Comparison of ENCODE assay signal across 12 cellular contexts in genomic region chr4:126051709-126052424, GRCh38.
DNase-seq lines count a peak whose midpoint lies in the region; ATAC-seq, FAIRE-seq and TF ChIP-seq lines count a peak whose summit lies in the region.
"Had no signal": no experiment of that assay in that cellular context is flagged by ENCODE, and none has a peak within 500 bp of the region (broad histone marks: within the 10 kb centered on the region; RNA-seq: fewer than 3 reads in every experiment).

No MANE protein-coding gene starts in this region.

- 0 out of 2 replicates have a peak, but pooled peaks cover 3% of the 10 kb centered on the region for H3K36me3 ChIP-seq in SK-N-MC (ENCODE audit: insufficient read depth, low read length)

- H3K9me3 ChIP-seq in SK-N-MC (ENCODE audit: low read depth, low read length): peaks cover 3% of the 10 kb centered on the region; the same call in 1 of the 2 replicates

- TF ChIP-seq CTCF in D721Med (IDR thresholded peaks at IDR 0.05; ENCODE audit: insufficient read depth, missing control alignments) (peak; percentile 5), foreskin fibroblast (IDR thresholded peaks at IDR 0.05; ENCODE audit: low read depth, low read length) (peak; percentile 35), osteocyte (IDR thresholded peaks at IDR 0.05) (peak; percentile 60)

- H3K4me3 ChIP-seq in SK-N-MC: peak overlapping the region; percentile 39; the same call in 1 of the 2 replicates
- no peak overlapping the region for H3K4me3 ChIP-seq in foreskin fibroblast (ENCODE audit: low read depth in 1 of 2, low read length in 2 of 2)

- no peak overlapping the region for H3K9ac ChIP-seq in SK-N-MC (ENCODE audit: insufficient read length)

- no peaks in the 10 kb centered on the region for H3K9me3 Mint-ChIP-seq in osteocyte (ENCODE audit: unreplicated experiment)

- FAIRE-seq in D721Med (lab: Jason Lieb, UNC) (no peak), GM12891 (lab: Jason Lieb, UNC) (no peak)
- FAIRE-seq: colon had no signal

- DNase-seq in D721Med (ENCODE audit: insufficient read length, low spot score) (no peak), SK-N-MC (ENCODE audit: low read depth, low spot score) (no peak), foreskin fibroblast (peak; percentile 65 to 83), osteocyte (ENCODE audit: extremely low spot score, unreplicated experiment) (no peak), GM12891 (ENCODE audit: insufficient read length, low spot score) (no peak), cerebellar nuclear complex (lab: John Stamatoyannopoulos, UW) (no peak), kidney glomerular epithelial cell (lab: John Stamatoyannopoulos, UW) (no peak)
- DNase-seq: DMS79 treated with DMSO at 0.1 percent for 48 hours; left cardiac atrium; stimulated activated naive B cell treated with anti-CD40 and anti-IgM and Interleukin-4, amounts not matched to agents 10 μg/mL and 1 μg/mL and 100 μg/mL, for 72 hours had no signal

- peak overlapping the region; percentile 76 for H3K27ac ChIP-seq in SK-N-MC

- peak overlapping the region; percentile 16 for H3K27ac Mint-ChIP-seq in osteocyte (ENCODE audit: unreplicated experiment)
- H3K27ac Mint-ChIP-seq: stimulated activated naive B cell treated with anti-CD40 and anti-IgM and Interleukin-4, amounts not matched to agents 10 μg/mL and 1 μg/mL and 100 μg/mL, for 72 hours had no signal

- peaks cover 9% of the 10 kb centered on the region for H3K4me1 Mint-ChIP-seq in osteocyte (ENCODE audit: unreplicated experiment)
- H3K4me1 Mint-ChIP-seq: stimulated activated naive B cell treated with anti-CD40 and anti-IgM and Interleukin-4, amounts not matched to agents 10 μg/mL and 1 μg/mL and 100 μg/mL, for 72 hours had no signal

- H3K4me3 Mint-ChIP-seq in osteocyte (ENCODE audit: unreplicated experiment): no peak overlapping the region
- H3K4me3 Mint-ChIP-seq: stimulated activated naive B cell treated with anti-CD40 and anti-IgM and Interleukin-4, amounts not matched to agents 10 μg/mL and 1 μg/mL and 100 μg/mL, for 72 hours had no signal

- no peak for TF ChIP-seq POLR2A in GM12891 (IDR thresholded peaks at IDR 0.05; ENCODE audit: low read depth, low read length)

- no peak for ATAC-seq in GM21723 (IDR thresholded peaks at IDR 0.05; ENCODE audit: unreplicated experiment)
- ATAC-seq: stimulated activated naive B cell treated with anti-CD40 and anti-IgM and Interleukin-4, amounts not matched to agents 10 μg/mL and 1 μg/mL and 100 μg/mL, for 72 hours had no signal

- peaks cover 17% of the 10 kb centered on the region for H3K27me3 Mint-ChIP-seq in osteocyte (ENCODE audit: unreplicated experiment)
- H3K27me3 Mint-ChIP-seq: stimulated activated naive B cell treated with anti-CD40 and anti-IgM and Interleukin-4, amounts not matched to agents 10 μg/mL and 1 μg/mL and 100 μg/mL, for 72 hours had no signal

- peaks cover 3% of the 10 kb centered on the region for H3K36me3 Mint-ChIP-seq in osteocyte (ENCODE audit: unreplicated experiment)
- H3K36me3 Mint-ChIP-seq: stimulated activated naive B cell treated with anti-CD40 and anti-IgM and Interleukin-4, amounts not matched to agents 10 μg/mL and 1 μg/mL and 100 μg/mL, for 72 hours had no signal

TF ChIP-seq in GM12891, 5 proteins besides CTCF, POLR2A, EP300 and RAD21:
- TF ChIP-seq PAX5 (IDR thresholded peaks at IDR 0.05; ENCODE audit: insufficient read depth, low read length, severe bottlenecking): no peak
- TF ChIP-seq SPI1 (IDR thresholded peaks at IDR 0.05; ENCODE audit: low read depth, low read length): no peak

Comparison
In these comparisons a context has a peak if more than half of its experiments do, and no peak if none do; other contexts are left out.
1. DNase-seq: peak in foreskin fibroblast (2 of 2); none in D721Med (single experiment), SK-N-MC (single experiment), osteocyte (single experiment), GM12891 (single experiment), cerebellar nuclear complex (0 of 2) and kidney glomerular epithelial cell (single experiment).
2. CTCF ChIP-seq: peak in every context shown above with its lines; median percentile 60 in osteocyte; 35 in foreskin fibroblast; 5 in D721Med.